Comparison of ENCODE assay signal across 1 cellular context in genomic region chr1:17438176-17438976, GRCh38.
TF ChIP-seq lines count a peak whose summit lies in the region.

No MANE protein-coding gene starts in this region.

TF ChIP-seq in K562, 482 proteins besides CTCF, POLR2A, EP300 and RAD21 (continued from another document and continues in another):
- TF ChIP-seq HSF4 (CRISPR knock-in tag; IDR thresholded peaks at IDR 0.05; ENCODE audit: borderline replicate concordance) (no peak), KDM4B (IDR thresholded peaks at IDR 0.05; ENCODE audit: borderline replicate concordance in 2 of 2, low read depth in 1 of 2) (peak in 1 of 2 experiments; percentile 73; a peak in 1 of 4 replicates), E2F8 (IDR thresholded peaks at IDR 0.05; ENCODE audit: low read depth, partially characterized antibody) (no peak), PKNOX1 (IDR thresholded peaks at IDR 0.05) (no peak), DACH1 (IDR thresholded peaks at IDR 0.05; ENCODE audit: partially characterized antibody) (no peak), ZC3H11A (IDR thresholded peaks at IDR 0.05; ENCODE audit: low read depth, low read length) (no peak), SNIP1 (IDR thresholded peaks at IDR 0.05; ENCODE audit: low read depth) (no peak), ARID2 (IDR thresholded peaks at IDR 0.05) (no peak), GTF2F1 (IDR thresholded peaks at IDR 0.05; ENCODE audit: low read depth, low read length) (no peak), ZNF140 (CRISPR knock-in tag; IDR thresholded peaks at IDR 0.05) (no peak), GABPB1 (CRISPR knock-in tag; IDR thresholded peaks at IDR 0.05) (peak; percentile 44; the same call in 1 of the 2 replicates), ZBTB1 (CRISPR knock-in tag; IDR thresholded peaks at IDR 0.05; ENCODE audit: borderline replicate concordance, low read depth) (no peak), RREB1 (CRISPR knock-in tag; IDR thresholded peaks at IDR 0.05) (no peak), BCOR (IDR thresholded peaks at IDR 0.05) (no peak), REST (CRISPR knock-in tag; IDR thresholded peaks at IDR 0.05; ENCODE audit: low read depth) (no peak; the same call in 1 of the 2 replicates), BACH1 (tag; IDR thresholded peaks at IDR 0.05) (no peak), EP400 (IDR thresholded peaks at IDR 0.05) (peak; percentile 44), NR4A1 (CRISPR knock-in tag; IDR thresholded peaks at IDR 0.05) (no peak), NR4A1 (tag; IDR thresholded peaks at IDR 0.05) (no peak), ZZZ3 (IDR thresholded peaks at IDR 0.05) (no peak), THAP7 (CRISPR knock-in tag; IDR thresholded peaks at IDR 0.05) (no peak), PRMT5 (CRISPR knock-in tag; IDR thresholded peaks at IDR 0.05) (0 out of 2 replicates have a peak, but pooled peaks have one; percentile 17), ZNF609 (CRISPR knock-in tag; IDR thresholded peaks at IDR 0.05; ENCODE audit: borderline replicate concordance) (no peak), BMI1 (IDR thresholded peaks at IDR 0.05; ENCODE audit: low read length) (no peak), BRD9 (IDR thresholded peaks at IDR 0.05; ENCODE audit: low read depth, partially characterized antibody) (peak; percentile 29), CBX2 (IDR thresholded peaks at IDR 0.05; ENCODE audit: insufficient read depth, low read length, poor library complexity, severe bottlenecking) (no peak), ZKSCAN1 (IDR thresholded peaks at IDR 0.05; ENCODE audit: low read depth, low read length) (no peak), ARID1B (IDR thresholded peaks at IDR 0.05) (no peak), ZNF699 (CRISPR knock-in tag; IDR thresholded peaks at IDR 0.05; ENCODE audit: insufficient replicate concordance) (no peak), MYNN (IDR thresholded peaks at IDR 0.05) (no peak), MYNN (CRISPR knock-in tag; IDR thresholded peaks at IDR 0.05) (no peak), PTRF (tag; IDR thresholded peaks at IDR 0.05) (no peak), HOMEZ (CRISPR knock-in tag; IDR thresholded peaks at IDR 0.05) (no peak), CTCFL (IDR thresholded peaks at IDR 0.05; ENCODE audit: borderline replicate concordance, insufficient read depth, low read depth, low read length, poor library complexity, severe bottlenecking) (no peak), ZNF766 (CRISPR knock-in tag; conservative IDR thresholded peaks at IDR 0.05) (no peak; the same call in 1 of the 2 replicates)
